ENCODE assay signal across 1 cellular context in genomic region chr10:113005380-113005779, GRCh38.
TF ChIP-seq lines count a peak whose summit lies in the region.

No MANE protein-coding gene starts in this region.

TF ChIP-seq in H1, 55 proteins besides CTCF, POLR2A, EP300 and RAD21:
- no peak for TF ChIP-seq RFX5 (IDR thresholded peaks at IDR 0.05; ENCODE audit: borderline replicate concordance, low read depth, low read length)
- TF ChIP-seq CEBPB (IDR thresholded peaks at IDR 0.05; ENCODE audit: low read depth, low read length) = no peak
- TF ChIP-seq TBP (IDR thresholded peaks at IDR 0.05; ENCODE audit: low read depth, low read length) = no peak
- no peak for TF ChIP-seq TAF7 (optimal IDR thresholded peaks at IDR 0.05; ENCODE audit: borderline replicate concordance, low read depth, low read length)
- no peak for TF ChIP-seq SAP30 (IDR thresholded peaks at IDR 0.05; ENCODE audit: insufficient read depth, insufficient replicate concordance, low read length)
- TF ChIP-seq POLR2AphosphoS5 (IDR thresholded peaks at IDR 0.05; ENCODE audit: low read depth, low read length) = no peak
- no peak for TF ChIP-seq SIN3A (conservative IDR thresholded peaks at IDR 0.05 in 1 of 2, IDR thresholded peaks at IDR 0.05 in 1 of 2; ENCODE audit: low read depth in 1 of 2, low read length in 2 of 2)
- TF ChIP-seq YY1 (IDR thresholded peaks at IDR 0.05; ENCODE audit: low read depth, low read length) = no peak
- no peak for TF ChIP-seq PHF8 (conservative IDR thresholded peaks at IDR 0.05; ENCODE audit: low read depth, low read length)
- no peak for TF ChIP-seq POU5F1 (IDR thresholded peaks at IDR 0.05; ENCODE audit: low read depth, low read length)
- TF ChIP-seq NANOG (IDR thresholded peaks at IDR 0.05; ENCODE audit: insufficient read depth, low read depth, low read length, poor library complexity, severe bottlenecking) = no peak
- TF ChIP-seq E2F6 (IDR thresholded peaks at IDR 0.05) = no peak
- no peak for TF ChIP-seq SP1 (IDR thresholded peaks at IDR 0.05; ENCODE audit: low read depth, low read length)
TF ChIP-seq in H1: peak in this region for 0.
